Comparison of ENCODE assay signal across 11 cellular contexts in genomic region chr7:121180436-121181063, GRCh38.
DNase-seq lines count a peak whose midpoint lies in the region; ATAC-seq lines count a peak whose summit lies in the region.
"Had no signal": no experiment of that assay in that cellular context is flagged by ENCODE, and none has a peak within 500 bp of the region (broad histone marks: within the 10 kb centered on the region; RNA-seq: fewer than 3 reads in every experiment).

No MANE protein-coding gene starts in this region.

- peaks cover 14 to 15% of the 10 kb centered on the region in 2 donors for H3K36me3 Mint-ChIP-seq in naive B cell
- H3K36me3 Mint-ChIP-seq in activated T-helper 17 cell treated with anti-CD3 and anti-CD28 coated beads, Interleukin-2, amount 50 U/mL, for 72 hours (ENCODE audit: low read depth), result no peaks in the 10 kb centered on the region

- peak; percentile 96 for ATAC-seq in GM18909 (IDR thresholded peaks at IDR 0.05; ENCODE audit: poor library complexity, unreplicated experiment)
- peak; percentile 95 for ATAC-seq in GM21723 (IDR thresholded peaks at IDR 0.05; ENCODE audit: unreplicated experiment)
- ATAC-seq in HG03342 (IDR thresholded peaks at IDR 0.05; ENCODE audit: unreplicated experiment), result peak; percentile 96
- peak; percentile 98 for ATAC-seq in naive B cell (ENCODE audit: low read depth in 2 of 2)
- ATAC-seq in activated T-helper 17 cell treated with anti-CD3 and anti-CD28 coated beads, Interleukin-2, amount 50 U/mL, for 72 hours (replicated peaks), result no peak

- H3K27me3 Mint-ChIP-seq in naive B cell, result no peaks in the 10 kb centered on the region
- peaks cover 20% of the 10 kb centered on the region for H3K27me3 Mint-ChIP-seq in activated T-helper 17 cell treated with anti-CD3 and anti-CD28 coated beads, Interleukin-2, amount 50 U/mL, for 72 hours

- peaks cover 55 to 78% (median 55%) of the 10 kb centered on the region in 3 donors for H3K4me1 Mint-ChIP-seq in naive B cell
- peaks cover 8% of the 10 kb centered on the region for H3K4me1 Mint-ChIP-seq in activated T-helper 17 cell treated with anti-CD3 and anti-CD28 coated beads, Interleukin-2, amount 50 U/mL, for 72 hours

- H3K27ac Mint-ChIP-seq in naive B cell, result peak overlapping the region; percentile 86 to 96 (median 92)
- no peak overlapping the region for H3K27ac Mint-ChIP-seq in activated T-helper 17 cell treated with anti-CD3 and anti-CD28 coated beads, Interleukin-2, amount 50 U/mL, for 72 hours

- DNase-seq in naive B cell (peak; percentile 81), Ammon's horn (ENCODE audit: low spot score) (no peak), AG20443 (ENCODE audit: low spot score) (no peak)
- DNase-seq: hypothalamus; NCI-H526; stimulated activated CD4-positive, alpha-beta T cell treated with anti-CD3 and anti-CD28 coated beads, Interleukin-1b, Interleukin-23, amount 100 ng/mL, for 48 hours; tibial artery had no signal

- H3K9me3 Mint-ChIP-seq in naive B cell, result peaks cover 0 to 7% (median 5%) of the 10 kb centered on the region in 7 donors
- no peaks in the 10 kb centered on the region for H3K9me3 Mint-ChIP-seq in activated T-helper 17 cell treated with anti-CD3 and anti-CD28 coated beads, Interleukin-2, amount 50 U/mL, for 72 hours

- peak overlapping the region; percentile 40 to 89 (median 78) for H3K4me3 Mint-ChIP-seq in naive B cell
- no peak overlapping the region for H3K4me3 Mint-ChIP-seq in activated T-helper 17 cell treated with anti-CD3 and anti-CD28 coated beads, Interleukin-2, amount 50 U/mL, for 72 hours
